ENCODE assay signal across 21 cellular contexts in genomic region chr6:44658571-44658970, GRCh38.
"Had no signal": no experiment of that assay in that cellular context is flagged by ENCODE, and none has a peak within 500 bp of the region (broad histone marks: within the 10 kb centered on the region; RNA-seq: fewer than 3 reads in every experiment).

No MANE protein-coding gene starts in this region.

- H3K4me3 Mint-ChIP-seq: IgD-negative memory B cell had no signal

- DNase-seq: KBM-7, NCI-H1092, NCI-H1105 treated with DMSO at 0.1 percent for 48 hours, NCI-H1436, NCI-H187, NCI-H2029, NCI-H2081 treated with DMSO at 0.1 percent for 48 hours, NCI-H2171, NCI-H226, NCI-H446, NCI-H510A, NCI-H524 treated with DMSO at 0.1 percent for 48 hours, NCI-H69, NCI-H774, Right ventricle myocardium superior, RPMI8226, SIG-M5, SK-N-SH, SW 1271 had no signal

- H3K27ac ChIP-seq: HL-60 had no signal

- H3K36me3 Mint-ChIP-seq: IgD-negative memory B cell had no signal

- H3K9me3 ChIP-seq: SK-N-SH had no signal
